5 cellular contexts compared by ENCODE assay signal in genomic region chr16:79833559-79833958, GRCh38.
"Had no signal": no experiment of that assay in that cellular context is flagged by ENCODE, and none has a peak within 500 bp of the region (broad histone marks: within the 10 kb centered on the region; RNA-seq: fewer than 3 reads in every experiment).

No MANE protein-coding gene starts in this region.

- DNase-seq: H9, HCEC 1CT, IMR-90, KBM-7 had no signal

- H3K4me1 Mint-ChIP-seq: GM23338, H9 had no signal

- H3K4me3 ChIP-seq: GM23338 had no signal

- H3K27ac Mint-ChIP-seq: GM23338, H9 had no signal

- H3K9me3 Mint-ChIP-seq: H9 had no signal

- H3K4me3 Mint-ChIP-seq: GM23338, H9 had no signal
